ENCODE assay signal across 15 cellular contexts in genomic region chr15:70071799-70072198, GRCh38. TPM values are rescaled to one million over a fixed set of nuclear protein-coding genes. Genes with fewer than 3 reads are reported as not detected.
DNase-seq lines count a peak whose midpoint lies in the region; ATAC-seq and TF ChIP-seq lines count a peak whose summit lies in the region.
"Had no signal": no experiment of that assay in that cellular context is flagged by ENCODE, and none has a peak within 500 bp of the region (broad histone marks: within the 10 kb centered on the region; RNA-seq: fewer than 3 reads in every experiment).

No MANE protein-coding gene starts in this region.

- peak; percentile 42 for DNase-seq in BE2C
- peak in 2 of 3 donors; percentile 54 to 68 for DNase-seq in Peyer's patch
- peak; percentile 80 for DNase-seq in left kidney (ENCODE audit: low read depth, low spot score)
- peak; percentile 42 for DNase-seq in osteoblast (ENCODE audit: insufficient read length, low spot score, missing footprints)
- no peak for DNase-seq in lower lobe of right lung
- no peak for DNase-seq in activated CD4-positive, alpha-beta memory T cell treated with anti-CD3 and anti-CD28 coated beads, Interleukin-2, amount 10 ng/mL, durations not matched to agents 7 days and 5 days
- no peak for DNase-seq in cerebellar cortex (ENCODE audit: low spot score)
- DNase-seq: C1 segment of cervical spinal cord; CD8-positive, alpha-beta memory T cell; NCI-H1417 treated with DMSO at 0.1 percent for 48 hours; NCI-H1930; NCI-H2171 treated with DMSO at 0.1 percent for 48 hours; Right ventricle myocardium superior; SK-N-SH had no signal

- no peak for ATAC-seq in lower lobe of right lung
- no peak for ATAC-seq in GM21717 (IDR thresholded peaks at IDR 0.05; ENCODE audit: unreplicated experiment)

- H3K9me3 Mint-ChIP-seq in activated CD4-positive, alpha-beta memory T cell treated with anti-CD3 and anti-CD28 coated beads, Interleukin-2, amount 10 ng/mL, durations not matched to agents 7 days and 5 days = no peaks in the 10 kb centered on the region
- H3K9me3 Mint-ChIP-seq: CD8-positive, alpha-beta memory T cell had no signal

- CTCF ChIA-PET in activated CD4-positive, alpha-beta memory T cell treated with anti-CD3 and anti-CD28 coated beads, Interleukin-2, amount 10 ng/mL, durations not matched to agents 7 days and 5 days (lab: Charles Lee) = no interaction called here

- no peak overlapping the region for H3K4me2 ChIP-seq in osteoblast (ENCODE audit: insufficient read depth, low read length)
- H3K4me2 ChIP-seq: SK-N-SH had no signal

- H3K27me3 ChIP-seq in BE2C (no peaks in the 10 kb centered on the region), Peyer's patch (no peaks in the 10 kb centered on the region), osteoblast (ENCODE audit: insufficient read depth, low read length) (no peaks in the 10 kb centered on the region), lower lobe of right lung (ENCODE audit: low read depth) (no peaks in the 10 kb centered on the region)

- H3K4me1 ChIP-seq in BE2C (peaks cover 15% of the 10 kb centered on the region), Peyer's patch (peaks cover 0 to 8% (median 0%) of the 10 kb centered on the region in 4 donors), osteoblast (ENCODE audit: insufficient read depth, low read length) (no peaks in the 10 kb centered on the region), lower lobe of right lung (peaks cover 11% of the 10 kb centered on the region)

- H3K9me3 ChIP-seq in BE2C (no peaks in the 10 kb centered on the region), Peyer's patch (no peaks in the 10 kb centered on the region), osteoblast (ENCODE audit: low read depth, low read length) (no peaks in the 10 kb centered on the region), lower lobe of right lung (no peaks in the 10 kb centered on the region)
- H3K9me3 ChIP-seq: SK-N-SH had no signal

- H3K36me3 Mint-ChIP-seq in activated CD4-positive, alpha-beta memory T cell treated with anti-CD3 and anti-CD28 coated beads, Interleukin-2, amount 10 ng/mL, durations not matched to agents 7 days and 5 days (ENCODE audit: low read depth) = peaks cover 77% of the 10 kb centered on the region

- H3K27ac Mint-ChIP-seq in activated CD4-positive, alpha-beta memory T cell treated with anti-CD3 and anti-CD28 coated beads, Interleukin-2, amount 10 ng/mL, durations not matched to agents 7 days and 5 days = no peak overlapping the region

- peaks cover 69% of the 10 kb centered on the region for H4K20me1 ChIP-seq in osteoblast (ENCODE audit: insufficient read depth, low read length)

- H3K36me3 ChIP-seq in BE2C (peaks cover 86% of the 10 kb centered on the region), Peyer's patch (peaks cover 0 to 95% (median 0%) of the 10 kb centered on the region in 3 donors), osteoblast (ENCODE audit: insufficient read depth, low read length) (peaks cover 85% of the 10 kb centered on the region), lower lobe of right lung (peaks cover 98% of the 10 kb centered on the region)

- intact Hi-C loops in lower lobe of right lung (cut with DNase I) = no loop called here

- H3K27ac ChIP-seq in Peyer's patch = peak overlapping the region in 1 of 4 donors; percentile 51
- H3K27ac ChIP-seq in osteoblast (ENCODE audit: low read depth, low read length) = no peak overlapping the region
- H3K27ac ChIP-seq in lower lobe of right lung = no peak overlapping the region

- H3K27me3 Mint-ChIP-seq in activated CD4-positive, alpha-beta memory T cell treated with anti-CD3 and anti-CD28 coated beads, Interleukin-2, amount 10 ng/mL, durations not matched to agents 7 days and 5 days = no peaks in the 10 kb centered on the region
- H3K27me3 Mint-ChIP-seq: CD8-positive, alpha-beta memory T cell had no signal

- no peak overlapping the region for H2AFZ ChIP-seq in osteoblast (ENCODE audit: low read length)

- no peak for TF ChIP-seq CTCF in BE2C (IDR thresholded peaks at IDR 0.05; ENCODE audit: low read depth, low read length)
- no peak for TF ChIP-seq CTCF in Peyer's patch (IDR thresholded peaks at IDR 0.05)
- TF ChIP-seq CTCF in osteoblast (IDR thresholded peaks at IDR 0.05; ENCODE audit: extremely low read depth, low read depth, low read length) = no peak
- no peak for TF ChIP-seq CTCF in lower lobe of right lung (IDR thresholded peaks at IDR 0.05)

- no peaks in the 10 kb centered on the region for H3K4me1 Mint-ChIP-seq in activated CD4-positive, alpha-beta memory T cell treated with anti-CD3 and anti-CD28 coated beads, Interleukin-2, amount 10 ng/mL, durations not matched to agents 7 days and 5 days

- H3K79me2 ChIP-seq in osteoblast (ENCODE audit: insufficient read depth, low read length) = peaks cover 21% of the 10 kb centered on the region

- no peak overlapping the region for H3K4me3 ChIP-seq in BE2C (ENCODE audit: low read depth, low read length)
- H3K4me3 ChIP-seq in Peyer's patch = no peak overlapping the region
- no peak overlapping the region for H3K4me3 ChIP-seq in osteoblast (ENCODE audit: insufficient read depth, low read length)
- H3K4me3 ChIP-seq in lower lobe of right lung = no peak overlapping the region

- POLR2A ChIA-PET in activated CD4-positive, alpha-beta memory T cell treated with anti-CD3 and anti-CD28 coated beads, Interleukin-2, amount 10 ng/mL, durations not matched to agents 7 days and 5 days (lab: Charles Lee) = interaction anchor here (1.0 kb wide), 1 partner anchor 23 kb away, joined by 3 read pairs; no protein-coding TSS in a partner anchor

- no peak for TF ChIP-seq POLR2A in Peyer's patch (IDR thresholded peaks at IDR 0.05)

- no peak overlapping the region for H3K4me3 Mint-ChIP-seq in activated CD4-positive, alpha-beta memory T cell treated with anti-CD3 and anti-CD28 coated beads, Interleukin-2, amount 10 ng/mL, durations not matched to agents 7 days and 5 days
- H3K4me3 Mint-ChIP-seq: CD8-positive, alpha-beta memory T cell had no signal

RNA-seq across cellular contexts. Expression of gene TLE3, which starts 25.9 kb away (rescaled TPM):
- 57.2 TPM for polyA plus RNA-seq in BE2C (2012; ENCODE audit: insufficient read depth, insufficient read length, low read depth)
- total RNA-seq in Peyer's patch = 100 to 1,000 TPM; 130 to 176 (median 140) TPM
- 21.5 and 29.7 TPM in 2 replicates for total RNA-seq in osteoblast
- 63.7 TPM for total RNA-seq in lower lobe of right lung
- 10 to 100 TPM; 59.2 TPM for total RNA-seq in activated CD4-positive, alpha-beta memory T cell treated with anti-CD3 and anti-CD28 coated beads, Interleukin-2, amount 10 ng/mL, durations not matched to agents 7 days and 5 days

Comparison
In these comparisons a context has a peak if more than half of its experiments do, and no peak if none do; other contexts are left out.
1. DNase-seq: peak in BE2C (single experiment), Peyer's patch (2 of 3), left kidney (single experiment) and osteoblast (single experiment); none in lower lobe of right lung (single experiment), activated CD4-positive, alpha-beta memory T cell treated with anti-CD3 and anti-CD28 coated beads, Interleukin-2, amount 10 ng/mL, durations not matched to agents 7 days and 5 days (single experiment) and cerebellar cortex (single experiment).